In genomic region chr1:36088577-36089392, GRCh38 we compare ENCODE assay signal across 1 cellular context.
TF ChIP-seq lines count a peak whose summit lies in the region.

Gene ADPRS (plus strand): TSS chr1:36088892. CDS start chr1:36088905, 13 bp downstream.

TF ChIP-seq in HepG2, 621 proteins besides CTCF, POLR2A, EP300 and RAD21 (continued from another document and continues in another):
- TF ChIP-seq ZNF512B (CRISPR knock-in tag; IDR thresholded peaks at IDR 0.05; ENCODE audit: borderline replicate concordance) (no peak), SKIL (CRISPR knock-in tag; IDR thresholded peaks at IDR 0.05; ENCODE audit: borderline replicate concordance) (peak; percentile 42; the same call in 1 of the 2 replicates), ZNF263 (CRISPR knock-in tag; IDR thresholded peaks at IDR 0.05) (0 out of 2 replicates have a peak, but pooled peaks have one; percentile 34), CBFB (CRISPR knock-in tag; IDR thresholded peaks at IDR 0.05) (peak; percentile 94), E2F5 (CRISPR knock-in tag; conservative IDR thresholded peaks at IDR 0.05) (peak; percentile 81; the same call in 1 of the 2 replicates), SAP130 (CRISPR knock-in tag; IDR thresholded peaks at IDR 0.05; ENCODE audit: low read depth) (peak; percentile 97), SAFB2 (CRISPR knock-in tag; IDR thresholded peaks at IDR 0.05; ENCODE audit: borderline replicate concordance, low read depth) (peak; percentile 97), ZNF335 (CRISPR knock-in tag; IDR thresholded peaks at IDR 0.05) (no peak), XRCC5 (optimal IDR thresholded peaks at IDR 0.05; ENCODE audit: low read length) (peak; percentile 98), HOXA3 (CRISPR knock-in tag; IDR thresholded peaks at IDR 0.05) (peak; percentile 99), ATF4 (CRISPR knock-in tag; IDR thresholded peaks at IDR 0.05) (peak in 1 of 2 experiments; percentile 27; a peak in 1 of 4 replicates), REST (IDR thresholded peaks at IDR 0.05; ENCODE audit: borderline replicate concordance in 1 of 2, low read depth in 1 of 2, low read length in 2 of 2) (peak in 1 of 2 experiments; percentile 56; a peak in 1 of 4 replicates), NKX3-1 (CRISPR knock-in tag; IDR thresholded peaks at IDR 0.05) (peak; percentile 92; the same call in 1 of the 2 replicates), ZNF619 (CRISPR knock-in tag; IDR thresholded peaks at IDR 0.05) (peak; percentile 91), UBTF (CRISPR knock-in tag; IDR thresholded peaks at IDR 0.05) (peak; percentile 86), REXO4 (CRISPR knock-in tag; IDR thresholded peaks at IDR 0.05; ENCODE audit: borderline replicate concordance) (no peak), RCOR2 (CRISPR knock-in tag; IDR thresholded peaks at IDR 0.05) (peak; percentile 35; the same call in 1 of the 2 replicates), RORA (CRISPR knock-in tag; IDR thresholded peaks at IDR 0.05) (no peak), NFYC (CRISPR knock-in tag; IDR thresholded peaks at IDR 0.05) (no peak; the same call in 1 of the 2 replicates), PPARG (CRISPR knock-in tag; conservative IDR thresholded peaks at IDR 0.05) (peak; percentile 58; the same call in 1 of the 2 replicates), ZNF503 (CRISPR knock-in tag; IDR thresholded peaks at IDR 0.05) (peak; percentile 66), KDM5B (CRISPR knock-in tag; IDR thresholded peaks at IDR 0.05; ENCODE audit: borderline replicate concordance) (peak; percentile 88), GABPA (IDR thresholded peaks at IDR 0.05; ENCODE audit: low read depth, low read length) (peak; percentile 99), GABPA (CRISPR knock-in tag; IDR thresholded peaks at IDR 0.05; ENCODE audit: low read depth) (peak; percentile 89), RBM39 (IDR thresholded peaks at IDR 0.05; ENCODE audit: low read depth, low read length, poor library complexity, severe bottlenecking) (peak; percentile 89), SIX1 (CRISPR knock-in tag; IDR thresholded peaks at IDR 0.05; ENCODE audit: borderline replicate concordance) (0 out of 2 replicates have a peak, but pooled peaks have one; percentile 24), ZNF768 (CRISPR knock-in tag; IDR thresholded peaks at IDR 0.05) (peak; percentile 74; the same call in 1 of the 2 replicates), KDM5A (IDR thresholded peaks at IDR 0.05; ENCODE audit: borderline replicate concordance, low read length) (peak; percentile 94), ZNF691 (CRISPR knock-in tag; IDR thresholded peaks at IDR 0.05; ENCODE audit: borderline replicate concordance, low read depth) (0 out of 2 replicates have a peak, but pooled peaks have one; percentile 20), ZNF772 (CRISPR knock-in tag; IDR thresholded peaks at IDR 0.05) (peak; percentile 89), ZNF740 (CRISPR knock-in tag; IDR thresholded peaks at IDR 0.05) (peak; percentile 85), SMARCC2 (IDR thresholded peaks at IDR 0.05) (no peak), NAIF1 (CRISPR knock-in tag; IDR thresholded peaks at IDR 0.05; ENCODE audit: borderline replicate concordance) (peak; percentile 75; the same call in 1 of the 2 replicates), SP1 (IDR thresholded peaks at IDR 0.05) (no peak), SP1 (CRISPR knock-in tag; IDR thresholded peaks at IDR 0.05) (peak; percentile 92), SP4 (CRISPR knock-in tag; IDR thresholded peaks at IDR 0.05) (peak; percentile 82), ZNF570 (CRISPR knock-in tag; IDR thresholded peaks at IDR 0.05; ENCODE audit: borderline replicate concordance) (no peak), ZBTB34 (CRISPR knock-in tag; IDR thresholded peaks at IDR 0.05) (no peak), EED (CRISPR knock-in tag; IDR thresholded peaks at IDR 0.05) (peak; percentile 44; the same call in 1 of the 2 replicates), NCOA2 (CRISPR knock-in tag; IDR thresholded peaks at IDR 0.05) (peak; percentile 58; the same call in 1 of the 2 replicates), SRY (CRISPR knock-in tag; IDR thresholded peaks at IDR 0.05) (peak; percentile 88), MTERF4 (CRISPR knock-in tag; IDR thresholded peaks at IDR 0.05) (peak; percentile 96), MTA3 (CRISPR knock-in tag; IDR thresholded peaks at IDR 0.05) (no peak)
